ENCODE assay signal across 13 cellular contexts in the genomic region with DNA sequence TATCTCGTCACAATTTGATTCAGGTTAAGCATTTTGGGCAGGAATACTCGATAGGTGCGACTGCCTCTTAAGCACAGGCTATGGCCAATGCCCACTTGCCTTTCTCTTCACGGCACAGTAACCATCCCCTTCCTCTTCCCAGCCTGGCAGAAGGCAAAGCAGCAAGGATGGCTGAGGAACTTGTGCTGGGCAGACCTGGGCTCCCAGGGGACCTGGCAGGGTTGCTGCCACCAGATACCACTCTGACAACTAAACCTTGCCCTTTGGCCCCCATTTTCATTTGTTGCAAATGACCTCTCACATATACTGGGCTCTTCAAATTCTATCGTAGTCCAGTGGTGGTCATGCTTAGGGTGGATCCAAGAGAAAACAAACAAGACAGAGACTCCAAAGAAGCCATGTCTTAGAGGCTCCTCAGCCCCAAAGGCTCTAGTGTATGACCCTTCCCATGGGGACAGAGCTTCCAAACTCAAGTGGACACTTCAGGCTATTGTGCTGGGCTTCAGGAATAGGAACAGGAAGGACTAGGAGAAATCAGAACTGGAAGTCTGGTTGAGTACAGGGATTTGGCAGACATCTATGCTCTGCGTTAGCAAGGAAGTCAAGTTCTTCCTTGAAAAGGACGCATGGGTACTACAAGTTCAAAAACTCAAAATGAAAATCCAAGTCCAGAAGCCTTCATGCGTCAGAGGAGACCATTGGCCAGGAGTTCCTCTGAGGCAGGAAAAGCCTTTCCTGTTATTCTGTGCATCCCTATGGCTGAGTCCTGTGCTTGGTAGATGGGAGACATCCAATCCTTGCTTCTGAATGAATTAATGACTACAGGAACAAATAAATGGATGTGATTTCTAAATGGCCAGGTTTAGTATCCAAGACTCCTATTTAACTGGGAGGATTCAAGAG.
DNase-seq lines count a peak whose midpoint lies in the region; ATAC-seq and TF ChIP-seq lines count a peak whose summit lies in the region.
"Had no signal": no experiment of that assay in that cellular context is flagged by ENCODE, and none has a peak within 500 bp of the region (broad histone marks: within the 10 kb centered on the region; RNA-seq: fewer than 3 reads in every experiment).

No MANE protein-coding gene starts in this region.

- H3F3A ChIP-seq in SK-N-SH (replicated peaks; ENCODE audit: insufficient read depth): peaks cover 65% of the 10 kb centered on the region

- CTCF ChIA-PET in SK-N-SH (lab: Yijun Ruan, JAX): no interaction called here

- H3K9me3 ChIP-seq in SK-N-SH: no peaks in the 10 kb centered on the region
- no peaks in the 10 kb centered on the region for H3K9me3 ChIP-seq in ascending aorta
- no peaks in the 10 kb centered on the region for H3K9me3 ChIP-seq in left lung
- H3K9me3 ChIP-seq in stomach smooth muscle (ENCODE audit: control insufficient read depth in 2 of 2, low read length in 2 of 2): no peaks in the 10 kb centered on the region

- H3K36me3 ChIP-seq in SK-N-SH (replicated peaks in 1 of 2; ENCODE audit: control insufficient read depth in 1 of 2, insufficient read depth in 2 of 2, low read length in 1 of 2) (no peaks in the 10 kb centered on the region), ascending aorta (no peaks in the 10 kb centered on the region), left lung (no peaks in the 10 kb centered on the region), stomach smooth muscle (ENCODE audit: control insufficient read depth in 2 of 2, insufficient read depth in 2 of 2, low read length in 2 of 2) (no peaks in the 10 kb centered on the region)

- WGBS in SK-N-SH (ENCODE audit: low lambda C conversion rate): 94% methylated on average over 8 of the region's 8 CpGs

- TF ChIP-seq CTCF in SK-N-SH (IDR thresholded peaks at IDR 0.05) (no peak), ascending aorta (IDR thresholded peaks at IDR 0.05) (no peak), left lung (IDR thresholded peaks at IDR 0.05) (no peak)

- no peak overlapping the region for H3K9ac ChIP-seq in SK-N-SH
- H3K9ac ChIP-seq in stomach smooth muscle (ENCODE audit: low read length in 2 of 2): no peak overlapping the region

- H3K4me3 ChIP-seq in SK-N-SH (ENCODE audit: low read depth in 2 of 2, low read length in 1 of 2): no peak overlapping the region
- H3K4me3 ChIP-seq in ascending aorta: no peak overlapping the region
- no peak overlapping the region for H3K4me3 ChIP-seq in left lung
- H3K4me3 ChIP-seq in stomach smooth muscle (ENCODE audit: low read length in 2 of 2): peak overlapping the region; percentile 2 to 40
- H3K4me3 ChIP-seq: GM12878 had no signal

- peak overlapping the region; percentile 66; the same call in 1 of the 2 replicates for H3K4me2 ChIP-seq in SK-N-SH

- peak overlapping the region; percentile 86 to 90 for H3K27ac ChIP-seq in SK-N-SH (ENCODE audit: low read depth in 2 of 2, low read length in 1 of 2)
- peak overlapping the region; percentile 92 to 93 for H3K27ac ChIP-seq in ascending aorta
- H3K27ac ChIP-seq in left lung: peak overlapping the region; percentile 82 to 87
- H3K27ac ChIP-seq in stomach smooth muscle (ENCODE audit: low read length): peak overlapping the region; percentile 90

- no peaks in the 10 kb centered on the region for H3K79me2 ChIP-seq in SK-N-SH (ENCODE audit: insufficient read depth)

- no peak overlapping the region for H2AFZ ChIP-seq in SK-N-SH (ENCODE audit: low read depth)

- no peaks in the 10 kb centered on the region for H3K9me2 ChIP-seq in SK-N-SH

- DNase-seq in SK-N-SH (no peak), ascending aorta (ENCODE audit: low spot score in 2 of 2) (no peak), left lung (no peak), T-helper 9 cell (no peak), CD1c-positive myeloid dendritic cell (ENCODE audit: extremely low spot score) (no peak), activated gamma-delta T cell (lab: John Stamatoyannopoulos, UW) (no peak)
- DNase-seq: activated CD8-positive, alpha-beta memory T cell treated with anti-CD3 and anti-CD28 coated beads for 24 hours; HCEC 1CT; NCI-H1930 had no signal

- TF ChIP-seq RAD21 in SK-N-SH (IDR thresholded peaks at IDR 0.05; ENCODE audit: low read length): no peak

- peaks cover 24 to 57% of the 10 kb centered on the region in 2 experiments for H3K4me1 ChIP-seq in SK-N-SH (ENCODE audit: control insufficient read depth in 1 of 2, insufficient read depth in 2 of 2, low read depth in 1 of 2, low read length in 1 of 2)
- H3K4me1 ChIP-seq in ascending aorta: peaks cover 21 to 75% of the 10 kb centered on the region in 2 donors
- H3K4me1 ChIP-seq in left lung: peaks cover 30 to 38% of the 10 kb centered on the region in 2 donors
- H3K4me1 ChIP-seq in stomach smooth muscle (ENCODE audit: control insufficient read depth, insufficient read depth, low read length): peaks cover 46% of the 10 kb centered on the region

- POLR2A ChIA-PET in SK-N-SH (lab: Yijun Ruan, JAX): no interaction called here

- intact Hi-C loops in ascending aorta (cut with DNase I): loop anchor here (2.0 to 5.0 kb wide), 3 partner anchors 35 to 162 kb away; no protein-coding TSS in a partner anchor
- intact Hi-C loops in left lung (cut with DNase I): no loop called here

- no peak for ATAC-seq in SK-N-SH treated with all-trans-retinoic acid at 6 μM for 48 hours
- no peak for ATAC-seq in left lung
- ATAC-seq: GM12878; stimulated activated effector memory CD8-positive, alpha-beta T cell treated with anti-CD3 and anti-CD28 coated beads, Interleukin-12 subunit alpha, Interleukin-12 subunit beta, amount 100 ng/mL, for 72 hours had no signal

- TF ChIP-seq EP300 in SK-N-SH (IDR thresholded peaks at IDR 0.05; ENCODE audit: borderline replicate concordance in 1 of 2, low read depth in 1 of 2, low read length in 1 of 2): no peak

- no peaks in the 10 kb centered on the region for H3K27me3 ChIP-seq in SK-N-SH (ENCODE audit: insufficient read depth)
- no peaks in the 10 kb centered on the region for H3K27me3 ChIP-seq in ascending aorta
- no peaks in the 10 kb centered on the region for H3K27me3 ChIP-seq in left lung
- H3K27me3 ChIP-seq in stomach smooth muscle (ENCODE audit: control insufficient read depth in 1 of 2, insufficient read depth in 2 of 2, low read length in 2 of 2): no peaks in the 10 kb centered on the region

- no peaks in the 10 kb centered on the region for H4K20me1 ChIP-seq in SK-N-SH (ENCODE audit: insufficient read depth)

TF ChIP-seq in SK-N-SH, 30 proteins besides CTCF, POLR2A, EP300 and RAD21:
- TF ChIP-seq SIN3A (IDR thresholded peaks at IDR 0.05; ENCODE audit: borderline replicate concordance, low read depth, low read length) (no peak), JUND (IDR thresholded peaks at IDR 0.05) (no peak), POLR2AphosphoS5 (IDR thresholded peaks at IDR 0.05; ENCODE audit: low read depth, low read length) (no peak), USF2 (IDR thresholded peaks at IDR 0.05; ENCODE audit: borderline replicate concordance, low read depth, low read length) (no peak), MXI1 (IDR thresholded peaks at IDR 0.05; ENCODE audit: low read depth, low read length) (no peak)
TF ChIP-seq in SK-N-SH: peak in this region for 0.

TF ChIP-seq in SK-N-SH treated with all-trans-retinoic acid at 6 μM for 48 hours, 23 proteins besides CTCF, POLR2A, EP300 and RAD21 (continues in another document):
- TF ChIP-seq POU6F1 (CRISPR knock-in tag; IDR thresholded peaks at IDR 0.05; ENCODE audit: borderline replicate concordance, low read depth) (no peak), PATZ1 (CRISPR knock-in tag; IDR thresholded peaks at IDR 0.05; ENCODE audit: borderline replicate concordance) (no peak), ARNTL (CRISPR knock-in tag; IDR thresholded peaks at IDR 0.05; ENCODE audit: borderline replicate concordance, low read depth) (no peak), RARB (CRISPR knock-in tag; IDR thresholded peaks at IDR 0.05) (no peak), ZNF565 (CRISPR knock-in tag; conservative IDR thresholded peaks at IDR 0.05; ENCODE audit: low read depth) (no peak), ZNF70 (CRISPR knock-in tag; IDR thresholded peaks at IDR 0.05) (no peak), ZNF8 (CRISPR knock-in tag; IDR thresholded peaks at IDR 0.05) (no peak), ZC3H10 (CRISPR knock-in tag; IDR thresholded peaks at IDR 0.05) (no peak), PPARA (CRISPR knock-in tag; IDR thresholded peaks at IDR 0.05; ENCODE audit: borderline replicate concordance) (no peak), BACH2 (CRISPR knock-in tag; IDR thresholded peaks at IDR 0.05; ENCODE audit: borderline replicate concordance) (no peak), TCF4 (CRISPR knock-in tag; IDR thresholded peaks at IDR 0.05; ENCODE audit: borderline replicate concordance) (no peak), TOX (CRISPR knock-in tag; IDR thresholded peaks at IDR 0.05; ENCODE audit: borderline replicate concordance) (no peak), OSR1 (CRISPR knock-in tag; IDR thresholded peaks at IDR 0.05) (no peak)

Comparison
In these comparisons a context has a peak if more than half of its experiments do, and no peak if none do; other contexts are left out.
1. H3K4me3 ChIP-seq: peak in stomach smooth muscle (2 of 2); none in SK-N-SH (0 of 2), ascending aorta (0 of 2) and left lung (0 of 2).
2. Peak in every context shown above with its lines, with median percentiles within 50 percentile points of each other: H3K27ac ChIP-seq.